1 cellular context compared by ENCODE assay signal in genomic region chr10:67764012-67764822, GRCh38.
TF ChIP-seq lines count a peak whose summit lies in the region.

No MANE protein-coding gene starts in this region.

TF ChIP-seq in K562, 482 proteins besides CTCF, POLR2A, EP300 and RAD21 (continued from another document and continues in another):
- TF ChIP-seq THAP7 (CRISPR knock-in tag; IDR thresholded peaks at IDR 0.05): no peak
- 0 out of 2 replicates have a peak, but pooled peaks have one; percentile 53 for TF ChIP-seq ZFPM2 (CRISPR knock-in tag; IDR thresholded peaks at IDR 0.05)
- TF ChIP-seq ZNF384 (IDR thresholded peaks at IDR 0.05; ENCODE audit: low read depth, low read length): no peak
- no peak for TF ChIP-seq ZKSCAN8 (CRISPR knock-in tag; IDR thresholded peaks at IDR 0.05)
- TF ChIP-seq MIER1 (IDR thresholded peaks at IDR 0.05; ENCODE audit: low read depth): no peak
- peak; percentile 59 for TF ChIP-seq ZFX (CRISPR knock-in tag; IDR thresholded peaks at IDR 0.05)
- TF ChIP-seq NR2F6 (CRISPR knock-in tag; IDR thresholded peaks at IDR 0.05): no peak
- no peak for TF ChIP-seq ZNF561 (CRISPR knock-in tag; conservative IDR thresholded peaks at IDR 0.05)
- TF ChIP-seq CBX1 (IDR thresholded peaks at IDR 0.05; ENCODE audit: low read depth): no peak
- peak; percentile 90 for TF ChIP-seq ELF2 (CRISPR knock-in tag; IDR thresholded peaks at IDR 0.05)
- TF ChIP-seq ZBTB33 (CRISPR knock-in tag; IDR thresholded peaks at IDR 0.05): no peak; the same call in 1 of the 2 replicates
- TF ChIP-seq POLR3A (IDR thresholded peaks at IDR 0.05; ENCODE audit: borderline replicate concordance, extremely low read depth, insufficient read depth, insufficient read length): peak; percentile 97
- TF ChIP-seq ADNP (tag; IDR thresholded peaks at IDR 0.05): peak; percentile 0; the same call in 1 of the 2 replicates
- no peak; the same call in 1 of the 2 replicates for TF ChIP-seq ZNF354B (CRISPR knock-in tag; IDR thresholded peaks at IDR 0.05)
- TF ChIP-seq SMARCB1 (IDR thresholded peaks at IDR 0.05; ENCODE audit: insufficient read length, low read depth): no peak
- TF ChIP-seq HDAC6 (IDR thresholded peaks at IDR 0.05; ENCODE audit: low read depth, low read length): peak; percentile 91; the same call in 1 of the 2 replicates
- peak; percentile 81 to 82 for TF ChIP-seq NRF1 (conservative IDR thresholded peaks at IDR 0.05 in 1 of 2, IDR thresholded peaks at IDR 0.05 in 1 of 2)
- no peak for TF ChIP-seq CHD7 (IDR thresholded peaks at IDR 0.05; ENCODE audit: low read depth, low read length)
- TF ChIP-seq HOXB6 (CRISPR knock-in tag; IDR thresholded peaks at IDR 0.05; ENCODE audit: borderline replicate concordance): no peak
- TF ChIP-seq CCNT2 (IDR thresholded peaks at IDR 0.05; ENCODE audit: borderline replicate concordance, extremely low read depth, insufficient read length, low read depth, low read length): no peak
- no peak for TF ChIP-seq HMG20A (CRISPR knock-in tag; conservative IDR thresholded peaks at IDR 0.05)
- TF ChIP-seq POLR3G (IDR thresholded peaks at IDR 0.05; ENCODE audit: extremely low read depth, insufficient read length, insufficient replicate concordance): peak; percentile 63
- no peak for TF ChIP-seq NCOA1 (IDR thresholded peaks at IDR 0.05; ENCODE audit: low read depth)
- no peak for TF ChIP-seq MTA2 (IDR thresholded peaks at IDR 0.05; ENCODE audit: low read depth)
- TF ChIP-seq ZBTB43 (CRISPR knock-in tag; IDR thresholded peaks at IDR 0.05): peak; percentile 86; the same call in 1 of the 2 replicates
- peak; percentile 69 for TF ChIP-seq NEUROD1 (IDR thresholded peaks at IDR 0.05; ENCODE audit: borderline replicate concordance, low read depth, low read length, partially characterized antibody)
- peak; percentile 45 for TF ChIP-seq SAP30 (IDR thresholded peaks at IDR 0.05; ENCODE audit: borderline replicate concordance, insufficient read depth, low read depth, low read length, poor library complexity, severe bottlenecking)
- TF ChIP-seq PPARD (CRISPR knock-in tag; IDR thresholded peaks at IDR 0.05): no peak
- no peak for TF ChIP-seq POU5F1 (IDR thresholded peaks at IDR 0.05; ENCODE audit: borderline replicate concordance, low read depth, low read length, partially characterized antibody)
- TF ChIP-seq ZBTB26 (CRISPR knock-in tag; IDR thresholded peaks at IDR 0.05): no peak
- TF ChIP-seq SMAD3 (CRISPR knock-in tag; conservative IDR thresholded peaks at IDR 0.05): 0 out of 2 replicates have a peak, but pooled peaks have one; percentile 29
- no peak for TF ChIP-seq PTTG1 (tag; IDR thresholded peaks at IDR 0.05; ENCODE audit: low read depth)
- TF ChIP-seq ZNF717 (CRISPR knock-in tag; IDR thresholded peaks at IDR 0.05): no peak
- TF ChIP-seq HMGN3 (IDR thresholded peaks at IDR 0.05; ENCODE audit: borderline replicate concordance, extremely low read depth, insufficient read length, low read depth, low read length): no peak
- no peak for TF ChIP-seq RREB1 (CRISPR knock-in tag; IDR thresholded peaks at IDR 0.05)
